In genomic region chr15:78072080-78072892, GRCh38 we compare ENCODE assay signal across 8 cellular contexts. TPM values are rescaled to one million over a fixed set of nuclear protein-coding genes. Genes with fewer than 3 reads are reported as not detected.
A peak's percentile ranks its signal among the peaks of the same experiment; 100 is the strongest.
DNase-seq lines count a peak whose midpoint lies in the region; ATAC-seq and TF ChIP-seq lines count a peak whose summit lies in the region.

No MANE protein-coding gene starts in this region.

- H3K27ac Mint-ChIP-seq in nephron progenitor cell, result peak overlapping the region; percentile 77

- H3K36me3 Mint-ChIP-seq in nephron progenitor cell (ENCODE audit: low read depth), result no peaks in the 10 kb centered on the region

- TF ChIP-seq CTCF in Peyer's patch (IDR thresholded peaks at IDR 0.05) (no peak), esophagus muscularis mucosa (IDR thresholded peaks at IDR 0.05) (no peak), nephron progenitor cell (IDR thresholded peaks at IDR 0.05) (no peak), MM.1S (IDR thresholded peaks at IDR 0.05; ENCODE audit: low read length) (no peak)

- peaks cover 76% of the 10 kb centered on the region for H3K4me1 ChIP-seq in BLaER1
- H3K4me1 ChIP-seq in Peyer's patch, result peaks cover 2 to 83% (median 19%) of the 10 kb centered on the region in 4 donors
- H3K4me1 ChIP-seq in esophagus muscularis mucosa, result peaks cover 70 to 97% (median 91%) of the 10 kb centered on the region in 4 donors
- H3K4me1 ChIP-seq in MM.1S (ENCODE audit: low read length), result peaks cover 32% of the 10 kb centered on the region

- WGBS in esophagus muscularis mucosa, result 55% methylated on average over 9 of the region's 9 CpGs

- H3K9me3 Mint-ChIP-seq in nephron progenitor cell, result no peaks in the 10 kb centered on the region

- H3K36me3 ChIP-seq in BLaER1 (no peaks in the 10 kb centered on the region), Peyer's patch (no peaks in the 10 kb centered on the region), esophagus muscularis mucosa (no peaks in the 10 kb centered on the region), MM.1S (replicated peaks; ENCODE audit: insufficient read depth, low read length) (no peaks in the 10 kb centered on the region)

- TF ChIP-seq POLR2A in Peyer's patch (IDR thresholded peaks at IDR 0.05) (peak in 1 of 2 donors; percentile 58), esophagus muscularis mucosa (IDR thresholded peaks at IDR 0.05; ENCODE audit: low read depth) (no peak)

- peak in 1 of 3 donors; percentile 79 for DNase-seq in Peyer's patch
- no peak for DNase-seq in esophagus muscularis mucosa (ENCODE audit: extremely low spot score)
- no peak for DNase-seq in nephron progenitor cell
- DNase-seq in NCI-H146 treated with DMSO at 0.1 percent for 48 hours (lab: John Stamatoyannopoulos, UW; ENCODE audit: unreplicated experiment), result no peak
- no peak for DNase-seq in MM.1S
- no peak for DNase-seq in 8988T

- H3F3A ChIP-seq in MM.1S (ENCODE audit: insufficient read depth, low read length), result peaks cover 13% of the 10 kb centered on the region

- ATAC-seq in GM18870 (IDR thresholded peaks at IDR 0.05; ENCODE audit: unreplicated experiment), result no peak

- no peak overlapping the region for H3K9ac ChIP-seq in BLaER1
- H3K9ac ChIP-seq in MM.1S (ENCODE audit: low read length), result no peak overlapping the region

- H3K4me3 Mint-ChIP-seq in nephron progenitor cell, result no peak overlapping the region

- H3K4me2 ChIP-seq in BLaER1 (no peak overlapping the region; the same call in 1 of the 2 replicates), MM.1S (ENCODE audit: low read depth, low read length) (no peak overlapping the region)

- no peaks in the 10 kb centered on the region for H3K27me3 ChIP-seq in BLaER1
- H3K27me3 ChIP-seq in Peyer's patch, result no peaks in the 10 kb centered on the region
- H3K27me3 ChIP-seq in esophagus muscularis mucosa, result no peaks in the 10 kb centered on the region
- H3K27me3 ChIP-seq in MM.1S (replicated peaks; ENCODE audit: insufficient read depth, low read length), result no peaks in the 10 kb centered on the region

- H3K4me1 Mint-ChIP-seq in nephron progenitor cell, result peaks cover 66% of the 10 kb centered on the region

- H2AFZ ChIP-seq in MM.1S (ENCODE audit: low read length), result no peak overlapping the region

- H3K27ac ChIP-seq in BLaER1 (peak overlapping the region; percentile 47; the same call in 1 of the 2 replicates), Peyer's patch (peak overlapping the region; percentile 29 to 87 (median 71)), esophagus muscularis mucosa (replicated peaks in 1 of 4) (peak overlapping the region; percentile 52 to 72 (median 57)), MM.1S (ENCODE audit: low read length) (no peak overlapping the region)

- H3K27me3 Mint-ChIP-seq in nephron progenitor cell (ENCODE audit: low read depth, poor library complexity), result peaks cover 3% of the 10 kb centered on the region

- no peaks in the 10 kb centered on the region for H3K9me3 ChIP-seq in BLaER1
- no peaks in the 10 kb centered on the region for H3K9me3 ChIP-seq in Peyer's patch
- no peaks in the 10 kb centered on the region for H3K9me3 ChIP-seq in esophagus muscularis mucosa
- no peaks in the 10 kb centered on the region for H3K9me3 ChIP-seq in MM.1S (replicated peaks; ENCODE audit: insufficient read depth, low read length)

- H3K4me3 ChIP-seq in BLaER1 (no peak overlapping the region), Peyer's patch (peak overlapping the region in 2 of 4 donors; percentile 9 to 14), esophagus muscularis mucosa (peak overlapping the region; percentile 0 to 25 (median 8)), MM.1S (ENCODE audit: low read length) (no peak overlapping the region)

- H3K79me2 ChIP-seq in MM.1S (ENCODE audit: low read length), result peaks cover 89% of the 10 kb centered on the region

- H4K20me1 ChIP-seq in BLaER1, result peaks cover 12% of the 10 kb centered on the region
- H4K20me1 ChIP-seq in MM.1S (ENCODE audit: insufficient read depth, low read length), result no peaks in the 10 kb centered on the region

- H3K9me2 ChIP-seq in MM.1S (replicated peaks; ENCODE audit: insufficient read depth, low read length), result no peaks in the 10 kb centered on the region

- no peak for TF ChIP-seq EP300 in esophagus muscularis mucosa (IDR thresholded peaks at IDR 0.05)

- intact Hi-C loops in esophagus muscularis mucosa (cut with DNase I), result no loop called here

RNA-seq across cellular contexts. Expression of gene TBC1D2B, which starts 5.2 kb away (rescaled TPM):
- 10 to 100 TPM; 52.9 to 94.9 (median 72.4) TPM for total RNA-seq in Peyer's patch
- total RNA-seq in esophagus muscularis mucosa, result 10 to 100 TPM; 31.3 to 58.8 (median 32.7) TPM

RNA-seq across cellular contexts. Expression of gene SH2D7, which starts 20.1 kb away (rescaled TPM):
- total RNA-seq in Peyer's patch, result 1 to 10 TPM; 3.3 to 7.7 (median 4.6) TPM
- total RNA-seq in esophagus muscularis mucosa, result not detected

RNA-seq across cellular contexts. Expression of gene CIB2, which starts 59.0 kb away (rescaled TPM):
- 10 to 100 TPM; 17.5 to 70.9 (median 21.0) TPM for total RNA-seq in Peyer's patch
- total RNA-seq in esophagus muscularis mucosa, result 10 to 100 TPM; 11.4 to 18.3 (median 15.9) TPM

Comparison
In these comparisons a context has a peak if more than half of its experiments do, and no peak if none do; other contexts are left out.
1. H3K4me3 ChIP-seq: peak in esophagus muscularis mucosa (4 of 4); none in BLaER1 (single experiment) and MM.1S (single experiment).
2. RNA of gene SH2D7, which starts 20.1 kb away (total RNA-seq): 3.3 to 7.7 TPM in Peyer's patch; not detected in esophagus muscularis mucosa; every median in the first group is over 4 times any median in the second.